8 cellular contexts compared by ENCODE assay signal in the genomic region with DNA sequence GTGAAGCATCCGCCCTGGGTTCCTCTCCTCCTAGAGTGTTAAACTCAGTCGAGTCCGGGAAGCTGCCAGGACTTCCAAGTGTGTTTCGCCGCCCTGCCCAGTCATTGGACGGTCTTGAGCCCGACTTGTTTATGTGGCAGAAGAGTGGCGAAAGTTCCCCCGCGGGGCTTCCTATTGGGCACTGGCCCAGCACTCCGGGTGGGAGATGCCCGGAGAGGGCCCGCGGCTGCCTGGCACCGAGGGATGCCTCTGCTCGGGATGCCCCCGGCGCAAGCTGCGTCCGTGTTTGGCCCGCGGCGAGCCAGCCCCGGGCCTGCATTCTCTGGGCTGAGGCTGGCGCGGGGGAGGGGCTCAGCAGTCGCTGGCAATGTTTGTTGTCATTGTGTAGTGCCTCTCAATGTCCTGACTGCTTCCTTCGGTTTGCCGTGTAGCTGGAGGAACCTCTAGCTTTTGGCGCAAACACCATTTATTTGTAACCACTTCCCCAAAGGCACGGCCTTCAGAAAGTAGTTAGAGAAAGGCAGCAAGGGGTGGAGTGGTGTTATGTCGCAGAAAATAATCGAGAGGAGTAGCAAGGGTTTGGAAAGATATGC. TPM values are rescaled to one million over a fixed set of nuclear protein-coding genes. Genes with fewer than 3 reads are reported as not detected.
DNase-seq lines count a peak whose midpoint lies in the region; ATAC-seq and TF ChIP-seq lines count a peak whose summit lies in the region.

No MANE protein-coding gene starts in this region.

- TF ChIP-seq POLR2A in vagina (IDR thresholded peaks at IDR 0.05) = no peak

- peak overlapping the region; percentile 56 to 71 for H3K4me3 ChIP-seq in vagina

- H3K4me1 Mint-ChIP-seq in activated naive CD4-positive, alpha-beta T cell treated with anti-CD3 and anti-CD28 coated beads, Interleukin-2, amount 50 U/mL, for 24 hours = peaks cover 11% of the 10 kb centered on the region
- H3K4me1 Mint-ChIP-seq in natural killer cell treated with Interleukin-12 subunit alpha and Interleukin-12 subunit beta and Interleukin-15 and Interleukin-18, amount 100 ng/mL, for 72 hours (ENCODE audit: low read depth in 2 of 2) = peaks cover 6 to 13% of the 10 kb centered on the region in 2 donors

- H3K27ac Mint-ChIP-seq in activated naive CD4-positive, alpha-beta T cell treated with anti-CD3 and anti-CD28 coated beads, Interleukin-2, amount 50 U/mL, for 24 hours = no peak overlapping the region
- no peak overlapping the region for H3K27ac Mint-ChIP-seq in natural killer cell treated with Interleukin-12 subunit alpha and Interleukin-12 subunit beta and Interleukin-15 and Interleukin-18, amount 100 ng/mL, for 72 hours

- CTCF ChIA-PET in HEK293T (lab: Yijun Ruan, JAX) = interaction anchor here (0.8 kb wide), 1 partner anchor 18 kb away, joined by 7 read pairs; no protein-coding TSS in a partner anchor

- H3K4me3 Mint-ChIP-seq in activated naive CD4-positive, alpha-beta T cell treated with anti-CD3 and anti-CD28 coated beads, Interleukin-2, amount 50 U/mL, for 24 hours = peak overlapping the region; percentile 66
- H3K4me3 Mint-ChIP-seq in natural killer cell treated with Interleukin-12 subunit alpha and Interleukin-12 subunit beta and Interleukin-15 and Interleukin-18, amount 100 ng/mL, for 72 hours = peak overlapping the region; percentile 78

- H3K36me3 ChIP-seq in vagina = no peaks in the 10 kb centered on the region

- no peaks in the 10 kb centered on the region for H3K9me3 Mint-ChIP-seq in activated naive CD4-positive, alpha-beta T cell treated with anti-CD3 and anti-CD28 coated beads, Interleukin-2, amount 50 U/mL, for 24 hours
- H3K9me3 Mint-ChIP-seq in natural killer cell treated with Interleukin-12 subunit alpha and Interleukin-12 subunit beta and Interleukin-15 and Interleukin-18, amount 100 ng/mL, for 72 hours = no peaks in the 10 kb centered on the region

- TF ChIP-seq CTCF in vagina (IDR thresholded peaks at IDR 0.05) = no peak

- ATAC-seq in natural killer cell treated with Interleukin-12 subunit alpha and Interleukin-12 subunit beta and Interleukin-15 and Interleukin-18, amount 100 ng/mL, for 72 hours = peak; percentile 35 to 65

- DNase-seq in NCI-H1417 (lab: John Stamatoyannopoulos, UW) (peak in 2 of 3 experiments; percentile 4 to 19), NCI-H1417 treated with DMSO at 0.1 percent for 48 hours (lab: John Stamatoyannopoulos, UW) (no peak), HEK293T (ENCODE audit: extremely low spot score) (peak; percentile 60), NCI-H2227 treated with DMSO at 0.1 percent for 48 hours (lab: John Stamatoyannopoulos, UW) (peak; percentile 33), germinal center (ENCODE audit: low spot score) (peak; percentile 14), vagina (ENCODE audit: extremely low spot score in 2 of 2) (peak in 1 of 2 donors; percentile 94)
- peak; percentile 62 for DNase-seq in natural killer cell treated with Interleukin-12 subunit alpha and Interleukin-12 subunit beta and Interleukin-15 and Interleukin-18, amount 100 ng/mL, for 72 hours (ENCODE audit: low spot score)

- intact Hi-C loops in vagina (cut with DNase I) = loop anchor here (5.0 kb wide), 1 partner anchor 91 kb away; the partner anchor contains the start of genes DCAF17 and METTL8

- peak overlapping the region; percentile 91 for H3K27ac ChIP-seq in vagina

- H3K9me3 ChIP-seq in vagina = no peaks in the 10 kb centered on the region

- H3K36me3 Mint-ChIP-seq in activated naive CD4-positive, alpha-beta T cell treated with anti-CD3 and anti-CD28 coated beads, Interleukin-2, amount 50 U/mL, for 24 hours = no peaks in the 10 kb centered on the region
- H3K36me3 Mint-ChIP-seq in natural killer cell treated with Interleukin-12 subunit alpha and Interleukin-12 subunit beta and Interleukin-15 and Interleukin-18, amount 100 ng/mL, for 72 hours = no peaks in the 10 kb centered on the region

- peaks cover 38% of the 10 kb centered on the region for H3K27me3 Mint-ChIP-seq in activated naive CD4-positive, alpha-beta T cell treated with anti-CD3 and anti-CD28 coated beads, Interleukin-2, amount 50 U/mL, for 24 hours
- H3K27me3 Mint-ChIP-seq in natural killer cell treated with Interleukin-12 subunit alpha and Interleukin-12 subunit beta and Interleukin-15 and Interleukin-18, amount 100 ng/mL, for 72 hours = peaks cover 2% of the 10 kb centered on the region in 2 donors

- peaks cover 39% of the 10 kb centered on the region for H3K4me1 ChIP-seq in vagina

- POLR2A ChIA-PET in HEK293T (lab: Yijun Ruan, JAX) = interaction anchor here (0.6 to 3.6 kb wide), 8 partner anchors 8 to 185 kb away, joined by 3 to 21 read pairs (median 3); partner anchors contain the start of genes DCAF17 and METTL8

- H3K27me3 ChIP-seq in vagina = no peaks in the 10 kb centered on the region

TF ChIP-seq in HEK293T, 16 proteins besides CTCF, POLR2A, EP300 and RAD21:
- TF ChIP-seq FOXA1 (IDR thresholded peaks at IDR 0.05) (no peak), BHLHE40 (IDR thresholded peaks at IDR 0.05; ENCODE audit: borderline replicate concordance) (no peak), FOXK2 (IDR thresholded peaks at IDR 0.05) (no peak), SP1 (IDR thresholded peaks at IDR 0.05) (no peak), FOXM1 (IDR thresholded peaks at IDR 0.05; ENCODE audit: borderline replicate concordance) (no peak), HDGF (IDR thresholded peaks at IDR 0.05; ENCODE audit: borderline replicate concordance) (no peak), CTBP1 (IDR thresholded peaks at IDR 0.05; ENCODE audit: borderline replicate concordance) (no peak), ZNF384 (IDR thresholded peaks at IDR 0.05) (no peak), LEF1 (IDR thresholded peaks at IDR 0.05; ENCODE audit: borderline replicate concordance) (no peak), ARNT (IDR thresholded peaks at IDR 0.05) (no peak), L3MBTL2 (conservative IDR thresholded peaks at IDR 0.05) (no peak), NFRKB (IDR thresholded peaks at IDR 0.05) (no peak), SUZ12 (IDR thresholded peaks at IDR 0.05) (no peak), ELF4 (IDR thresholded peaks at IDR 0.05) (no peak), TARDBP (IDR thresholded peaks at IDR 0.05) (no peak)
- TF ChIP-seq, protein P1, sequence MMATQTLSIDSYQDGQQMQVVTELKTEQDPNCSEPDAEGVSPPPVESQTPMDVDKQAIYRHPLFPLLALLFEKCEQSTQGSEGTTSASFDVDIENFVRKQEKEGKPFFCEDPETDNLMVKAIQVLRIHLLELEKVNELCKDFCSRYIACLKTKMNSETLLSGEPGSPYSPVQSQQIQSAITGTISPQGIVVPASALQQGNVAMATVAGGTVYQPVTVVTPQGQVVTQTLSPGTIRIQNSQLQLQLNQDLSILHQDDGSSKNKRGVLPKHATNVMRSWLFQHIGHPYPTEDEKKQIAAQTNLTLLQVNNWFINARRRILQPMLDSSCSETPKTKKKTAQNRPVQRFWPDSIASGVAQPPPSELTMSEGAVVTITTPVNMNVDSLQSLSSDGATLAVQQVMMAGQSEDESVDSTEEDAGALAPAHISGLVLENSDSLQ (IDR thresholded peaks at IDR 0.05) = no peak

RNA-seq across cellular contexts. Expression of gene CYBRD1, which starts 1.2 kb away (rescaled TPM):
- 1 to 10 TPM in 1 of 2 donors, under 1 TPM in 1; 0.78 to 5.2 TPM for total RNA-seq in natural killer cell treated with Interleukin-12 subunit alpha and Interleukin-12 subunit beta and Interleukin-15 and Interleukin-18, amount 100 ng/mL, for 72 hours
- 226 TPM for total RNA-seq in vagina

Comparison
In these comparisons a context has a peak if more than half of its experiments do, and no peak if none do; other contexts are left out.
1. RNA of gene CYBRD1, which starts 1.2 kb away (total RNA-seq): 226 TPM in vagina (single experiment); 0.78 to 5.2 TPM in natural killer cell treated with Interleukin-12 subunit alpha and Interleukin-12 subunit beta and Interleukin-15 and Interleukin-18, amount 100 ng/mL, for 72 hours; every median in the first group is over 10 times any median in the second.